ENCODE assay signal across 9 cellular contexts in genomic region chr1:172089768-172090510, GRCh38.
A peak's percentile ranks its signal among the peaks of the same experiment; 100 is the strongest.
DNase-seq lines count a peak whose midpoint lies in the region; ATAC-seq and TF ChIP-seq lines count a peak whose summit lies in the region.
"Had no signal": no experiment of that assay in that cellular context is flagged by ENCODE, and none has a peak within 500 bp of the region (broad histone marks: within the 10 kb centered on the region; RNA-seq: fewer than 3 reads in every experiment).

No MANE protein-coding gene starts in this region.

- no peaks in the 10 kb centered on the region for H3K27me3 ChIP-seq in OCI-LY1 (ENCODE audit: insufficient read depth, low read length)
- no peaks in the 10 kb centered on the region for H3K27me3 ChIP-seq in gastroesophageal sphincter
- H3K27me3 ChIP-seq in sigmoid colon: no peaks in the 10 kb centered on the region
- H3K27me3 ChIP-seq: neutrophil had no signal

- no peak overlapping the region for H3K9ac ChIP-seq in OCI-LY1 (ENCODE audit: low read length)

- no peaks in the 10 kb centered on the region for H4K20me1 ChIP-seq in OCI-LY1 (ENCODE audit: insufficient read depth, low read length)

- no peaks in the 10 kb centered on the region for H3F3A ChIP-seq in OCI-LY1 (ENCODE audit: insufficient read depth, low read length)

- no peaks in the 10 kb centered on the region for H3K9me2 ChIP-seq in OCI-LY1 (ENCODE audit: low read depth, low read length)

- TF ChIP-seq POLR2A in gastroesophageal sphincter (IDR thresholded peaks at IDR 0.05): no peak
- no peak for TF ChIP-seq POLR2A in sigmoid colon (IDR thresholded peaks at IDR 0.05)

- TF ChIP-seq EP300 in gastroesophageal sphincter (IDR thresholded peaks at IDR 0.05): no peak
- no peak for TF ChIP-seq EP300 in sigmoid colon (IDR thresholded peaks at IDR 0.05)

- peak; percentile 77 for DNase-seq in A172 (ENCODE audit: low spot score)
- DNase-seq in activated T-helper 1 cell treated with anti-CD3 and anti-CD28 coated beads, Interleukin-2, amount 50 U/mL, for 16 hours (ENCODE audit: low read depth in 1 of 2, low spot score in 1 of 2): peak; percentile 16 to 24
- DNase-seq in sigmoid colon: peak; percentile 78

- no peak overlapping the region for H3K27ac ChIP-seq in OCI-LY1 (ENCODE audit: low read depth, low read length, poor library complexity, severe bottlenecking)
- no peak overlapping the region for H3K27ac ChIP-seq in gastroesophageal sphincter
- no peak overlapping the region for H3K27ac ChIP-seq in sigmoid colon
- H3K27ac ChIP-seq: neutrophil had no signal

- no peak overlapping the region for H3K4me2 ChIP-seq in OCI-LY1 (ENCODE audit: low read length)

- H3K36me3 ChIP-seq in OCI-LY1 (ENCODE audit: insufficient read depth, low read length) (no peaks in the 10 kb centered on the region), gastroesophageal sphincter (no peaks in the 10 kb centered on the region), sigmoid colon (no peaks in the 10 kb centered on the region)
- H3K36me3 ChIP-seq: neutrophil had no signal

- TF ChIP-seq CTCF in OCI-LY1 (IDR thresholded peaks at IDR 0.05; ENCODE audit: low read length): peak; percentile 83
- TF ChIP-seq CTCF in gastroesophageal sphincter (IDR thresholded peaks at IDR 0.05): peak; percentile 61 to 77 (median 68)
- TF ChIP-seq CTCF in sigmoid colon (IDR thresholded peaks at IDR 0.05): peak; percentile 42 to 77 (median 64)

- H3K79me2 ChIP-seq in OCI-LY1 (ENCODE audit: insufficient read depth, low read length): no peaks in the 10 kb centered on the region

- intact Hi-C loops in sigmoid colon (cut with DNase I): loop anchor here (1.0 to 2.0 kb wide), 2 partner anchors 311 to 351 kb away; no protein-coding TSS in a partner anchor

- H3K4me1 ChIP-seq in OCI-LY1 (ENCODE audit: insufficient read depth, low read length, severe bottlenecking) (no peaks in the 10 kb centered on the region), gastroesophageal sphincter (no peaks in the 10 kb centered on the region), sigmoid colon (no peaks in the 10 kb centered on the region)

- no peak overlapping the region for H3K4me3 ChIP-seq in OCI-LY1 (ENCODE audit: low read depth, low read length, poor library complexity, severe bottlenecking)
- H3K4me3 ChIP-seq in gastroesophageal sphincter: no peak overlapping the region
- no peak overlapping the region for H3K4me3 ChIP-seq in sigmoid colon

- H3K9me3 ChIP-seq in OCI-LY1 (ENCODE audit: low read length): no peaks in the 10 kb centered on the region
- H3K9me3 ChIP-seq in gastroesophageal sphincter: no peaks in the 10 kb centered on the region
- H3K9me3 ChIP-seq in sigmoid colon: no peaks in the 10 kb centered on the region
- H3K9me3 ChIP-seq: neutrophil had no signal

- no peak overlapping the region for H2AFZ ChIP-seq in OCI-LY1 (ENCODE audit: low read length)

- ATAC-seq in GM19025 (IDR thresholded peaks at IDR 0.05; ENCODE audit: low read depth, unreplicated experiment) (peak; percentile 48), gastroesophageal sphincter (peak; percentile 55), GM21390 (IDR thresholded peaks at IDR 0.05; ENCODE audit: unreplicated experiment) (no peak), GM19397 (IDR thresholded peaks at IDR 0.05; ENCODE audit: unreplicated experiment) (no peak)

- WGBS in gastroesophageal sphincter (ENCODE audit: low coverage in 1 of 2), 2 donors: 46 to 67% methylated on average over 5 to 7 of the region's 7 CpGs
- 16 to 51% methylated on average over 7 of the region's 7 CpGs for WGBS in sigmoid colon, 2 donors

Comparison
In these comparisons a context has a peak if more than half of its experiments do, and no peak if none do; other contexts are left out.
1. DNase-seq: peak in every context shown above with its lines; median percentile 78 in sigmoid colon; 77 in A172; 20 in activated T-helper 1 cell treated with anti-CD3 and anti-CD28 coated beads, Interleukin-2, amount 50 U/mL, for 16 hours.
2. ATAC-seq: peak in GM19025 (single experiment) and gastroesophageal sphincter (single experiment); none in GM21390 (single experiment) and GM19397 (single experiment).
3. Peak in every context shown above with its lines, with median percentiles within 50 percentile points of each other: CTCF ChIP-seq.